1 cellular context compared by ENCODE assay signal in genomic region chr13:110723598-110723997, GRCh38.
TF ChIP-seq lines count a peak whose summit lies in the region.

No MANE protein-coding gene starts in this region.

TF ChIP-seq in GM23338, 12 proteins besides CTCF, POLR2A, EP300 and RAD21:
- TF ChIP-seq ZNF462 (CRISPR knock-in tag; IDR thresholded peaks at IDR 0.05): no peak
- TF ChIP-seq CREB1 (CRISPR knock-in tag; IDR thresholded peaks at IDR 0.05; ENCODE audit: low read depth): no peak
- no peak for TF ChIP-seq STAT1 (IDR thresholded peaks at IDR 0.05; ENCODE audit: unreplicated experiment)
- TF ChIP-seq NANOG (IDR thresholded peaks at IDR 0.05; ENCODE audit: borderline replicate concordance): no peak
- no peak for TF ChIP-seq JUNB (IDR thresholded peaks at IDR 0.05; ENCODE audit: unreplicated experiment)
- no peak for TF ChIP-seq EZH2 (IDR thresholded peaks at IDR 0.05; ENCODE audit: low read depth, unreplicated experiment)
- TF ChIP-seq ETS1 (IDR thresholded peaks at IDR 0.05): no peak
- TF ChIP-seq ZNF114 (CRISPR knock-in tag; IDR thresholded peaks at IDR 0.05): no peak
- TF ChIP-seq POLR2AphosphoS5 (IDR thresholded peaks at IDR 0.05; ENCODE audit: low read depth): no peak
- no peak for TF ChIP-seq ZNF331 (CRISPR knock-in tag; IDR thresholded peaks at IDR 0.05; ENCODE audit: low read depth)
- no peak for TF ChIP-seq REST (IDR thresholded peaks at IDR 0.05; ENCODE audit: unreplicated experiment)
- no peak for TF ChIP-seq EZH2phosphoT487 (IDR thresholded peaks at IDR 0.05; ENCODE audit: unreplicated experiment)
